ENCODE assay signal across 8 cellular contexts in genomic region chr2:207768168-207768890, GRCh38. TPM values are rescaled to one million over a fixed set of nuclear protein-coding genes. Genes with fewer than 3 reads are reported as not detected.
DNase-seq lines count a peak whose midpoint lies in the region; ATAC-seq and TF ChIP-seq lines count a peak whose summit lies in the region.

No MANE protein-coding gene starts in this region.

- peaks cover 17 to 40% of the 10 kb centered on the region in 2 donors for H3K27me3 Mint-ChIP-seq in effector memory CD8-positive, alpha-beta T cell

- H3K27me3 ChIP-seq in HUES48 (ENCODE audit: control insufficient read depth, insufficient read depth, low read length) (no peaks in the 10 kb centered on the region), WERI-Rb-1 (ENCODE audit: insufficient read depth, low read depth, severe bottlenecking) (no peaks in the 10 kb centered on the region)

- no peaks in the 10 kb centered on the region for H3K9me3 ChIP-seq in HUES48 (ENCODE audit: control insufficient read depth, insufficient read depth, low read length)
- H3K9me3 ChIP-seq in WERI-Rb-1 (ENCODE audit: severe bottlenecking): peaks cover 2% of the 10 kb centered on the region
- no peaks in the 10 kb centered on the region for H3K9me3 ChIP-seq in mesodermal cell (ENCODE audit: control insufficient read depth, low read length)

- H3K9me3 Mint-ChIP-seq in effector memory CD8-positive, alpha-beta T cell: no peaks in the 10 kb centered on the region

- H3K27ac ChIP-seq in HUES48 (ENCODE audit: low read depth, low read length) (peak overlapping the region; percentile 36), WERI-Rb-1 (no peak overlapping the region; the same call in 1 of the 2 replicates), mesodermal cell (ENCODE audit: low read depth, low read length, severe bottlenecking) (no peak overlapping the region), temporal lobe (ENCODE audit: low read depth, low read length) (peak overlapping the region; percentile 24)

- H3K4me1 ChIP-seq in HUES48 (ENCODE audit: control insufficient read depth, insufficient read depth, low read length) (peaks cover 61% of the 10 kb centered on the region), mesodermal cell (ENCODE audit: control insufficient read depth, insufficient read depth, low read length, poor library complexity, severe bottlenecking) (peaks cover 12% of the 10 kb centered on the region)

- H3K36me3 Mint-ChIP-seq in effector memory CD8-positive, alpha-beta T cell (ENCODE audit: insufficient read depth): peaks cover 11% of the 10 kb centered on the region

- peak; percentile 58 for DNase-seq in D341Med (ENCODE audit: low spot score)
- peak; percentile 31 for DNase-seq in WERI-Rb-1
- peak; percentile 20 to 26 (median 21) for DNase-seq in effector memory CD8-positive, alpha-beta T cell
- DNase-seq in mesenteric fat pad (ENCODE audit: low spot score): no peak

- peak overlapping the region; percentile 86 to 89 for H3K4me3 Mint-ChIP-seq in effector memory CD8-positive, alpha-beta T cell

- WGBS in mesodermal cell (ENCODE audit: insufficient coverage in 2 of 2), 2 experiments: 4 to 5% methylated on average over 53 to 60 of the region's 74 CpGs

- peak; percentile 8 for ATAC-seq in effector memory CD8-positive, alpha-beta T cell (replicated peaks)
- no peak for ATAC-seq in HG02798 (IDR thresholded peaks at IDR 0.05; ENCODE audit: poor library complexity, unreplicated experiment)

- TF ChIP-seq CTCF in WERI-Rb-1 (IDR thresholded peaks at IDR 0.05; ENCODE audit: low read depth, low read length): no peak

- H3K27ac Mint-ChIP-seq in effector memory CD8-positive, alpha-beta T cell: peak overlapping the region in 1 of 2 donors; percentile 2

- peaks cover 44% of the 10 kb centered on the region for H3K36me3 ChIP-seq in HUES48 (ENCODE audit: control insufficient read depth, insufficient read depth, low read length)
- H3K36me3 ChIP-seq in WERI-Rb-1: peaks cover 14% of the 10 kb centered on the region
- no peaks in the 10 kb centered on the region for H3K36me3 ChIP-seq in mesodermal cell (ENCODE audit: control insufficient read depth, insufficient read depth, low read length)

- H3K4me3 ChIP-seq in HUES48 (ENCODE audit: low read depth, low read length) (peak overlapping the region; percentile 95), WERI-Rb-1 (ENCODE audit: low read depth, low read length) (peak overlapping the region; percentile 55), mesodermal cell (ENCODE audit: extremely low read depth, insufficient read depth, low read length, poor library complexity, severe bottlenecking) (peak overlapping the region; percentile 69)

- H3K4me1 Mint-ChIP-seq in effector memory CD8-positive, alpha-beta T cell (ENCODE audit: low read depth in 2 of 2): peaks cover 21 to 27% of the 10 kb centered on the region in 2 donors

- H3K9ac ChIP-seq in HUES48 (ENCODE audit: low read depth, low read length): peak overlapping the region; percentile 76

RNA-seq across cellular contexts. Expression of gene FZD5, which starts 1.4 kb away (rescaled TPM):
- polyA plus RNA-seq in mesodermal cell (2013, experiment 1 of 2): 0.81 TPM
- polyA plus RNA-seq in mesodermal cell (2013, experiment 2 of 2): 1.2 TPM
- total RNA-seq in temporal lobe (1.7 TPM), mesenteric fat pad (22.3 TPM)

RNA-seq across cellular contexts. Expression of gene CCNYL1, which starts 56.9 kb away (rescaled TPM):
- 22.3 TPM for polyA plus RNA-seq in mesodermal cell (2013, experiment 1 of 2)
- polyA plus RNA-seq in mesodermal cell (2013, experiment 2 of 2): 27.3 TPM
- total RNA-seq in temporal lobe (24.8 TPM), mesenteric fat pad (24.4 TPM)

Comparison
In these comparisons a context has a peak if more than half of its experiments do, and no peak if none do; other contexts are left out.
1. H3K27ac ChIP-seq: peak in HUES48 (single experiment) and temporal lobe (single experiment); none in WERI-Rb-1 (single experiment) and mesodermal cell (single experiment).
2. Peak in every context shown above with its lines, with median percentiles within 50 percentile points of each other: H3K4me3 ChIP-seq.